1 cellular context compared by ENCODE assay signal in the genomic region with DNA sequence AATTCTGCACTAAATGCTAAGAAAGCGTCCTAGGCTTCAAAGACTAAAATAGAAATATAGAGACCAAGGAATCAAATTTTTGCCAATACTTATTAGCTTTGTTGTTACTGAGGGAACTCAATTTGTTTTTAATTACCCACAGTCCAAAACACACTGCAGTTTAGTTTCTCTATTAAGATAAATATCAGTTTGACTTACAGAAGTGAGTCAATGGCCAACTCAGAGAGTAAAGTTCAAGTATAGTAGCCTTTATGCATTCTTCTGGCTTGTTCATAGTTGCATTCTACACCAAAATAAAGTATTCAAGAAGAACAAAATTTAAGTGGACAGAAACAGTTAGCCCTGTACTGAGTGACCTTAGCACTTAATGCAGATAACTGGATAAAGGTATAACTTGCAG.
TF ChIP-seq lines count a peak whose summit lies in the region.

No MANE protein-coding gene starts in this region.

TF ChIP-seq in K562, 482 proteins besides CTCF, POLR2A, EP300 and RAD21 (continued from another document):
- TF ChIP-seq CHD7 (IDR thresholded peaks at IDR 0.05; ENCODE audit: low read depth, low read length) (no peak), ZNF282 (CRISPR knock-in tag; IDR thresholded peaks at IDR 0.05) (no peak), JUND (IDR thresholded peaks at IDR 0.05; ENCODE audit: borderline replicate concordance, low read depth, low read length) (0 out of 2 replicates have a peak, but pooled peaks have one; percentile 34), JUND (tag; IDR thresholded peaks at IDR 0.05; ENCODE audit: borderline replicate concordance, low read depth, low read length) (no peak), ARID1B (IDR thresholded peaks at IDR 0.05) (peak; percentile 17; the same call in 1 of the 2 replicates), NR2C2 (CRISPR knock-in tag; IDR thresholded peaks at IDR 0.05) (no peak), NR2C2 (tag; IDR thresholded peaks at IDR 0.05) (0 out of 2 replicates have a peak, but pooled peaks have one; percentile 36), ZNF354B (CRISPR knock-in tag; IDR thresholded peaks at IDR 0.05) (no peak), NBN (IDR thresholded peaks at IDR 0.05; ENCODE audit: low read depth) (no peak), TCF7 (IDR thresholded peaks at IDR 0.05; ENCODE audit: borderline replicate concordance) (no peak), FOSL1 (tag; conservative IDR thresholded peaks at IDR 0.05) (peak; percentile 94), CHD4 (IDR thresholded peaks at IDR 0.05; ENCODE audit: insufficient read depth, insufficient replicate concordance, low read depth, low read length, poor library complexity, severe bottlenecking) (no peak), MCM5 (IDR thresholded peaks at IDR 0.05; ENCODE audit: low read depth) (no peak), PTBP1 (IDR thresholded peaks at IDR 0.05; ENCODE audit: low read depth, low read length) (no peak), MAZ (CRISPR knock-in tag; conservative IDR thresholded peaks at IDR 0.05 in 1 of 2, IDR thresholded peaks at IDR 0.05 in 1 of 2) (no peak), ARNT (IDR thresholded peaks at IDR 0.05) (no peak), TEAD2 (tag; IDR thresholded peaks at IDR 0.05) (no peak), PTRF (tag; IDR thresholded peaks at IDR 0.05) (no peak)
- TF ChIP-seq, protein P1, sequence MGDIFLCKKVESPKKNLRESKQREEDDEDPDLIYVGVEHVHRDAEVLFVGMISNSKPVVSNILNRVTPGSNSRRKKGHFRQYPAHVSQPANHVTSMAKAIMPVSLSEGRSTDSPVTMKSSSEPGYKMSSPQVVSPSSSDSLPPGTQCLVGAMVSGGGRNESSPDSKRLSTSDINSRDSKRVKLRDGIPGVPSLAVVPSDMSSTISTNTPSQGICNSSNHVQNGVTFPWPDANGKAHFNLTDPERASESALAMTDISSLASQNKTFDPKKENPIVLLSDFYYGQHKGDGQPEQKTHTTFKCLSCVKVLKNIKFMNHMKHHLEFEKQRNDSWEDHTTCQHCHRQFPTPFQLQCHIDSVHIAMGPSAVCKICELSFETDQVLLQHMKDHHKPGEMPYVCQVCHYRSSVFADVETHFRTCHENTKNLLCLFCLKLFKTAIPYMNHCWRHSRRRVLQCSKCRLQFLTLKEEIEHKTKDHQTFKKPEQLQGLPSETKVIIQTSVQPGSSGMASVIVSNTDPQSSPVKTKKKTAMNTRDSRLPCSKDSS (IDR thresholded peaks at IDR 0.05; ENCODE audit: low read depth, partially characterized antibody): no peak
- TF ChIP-seq, protein P2, sequence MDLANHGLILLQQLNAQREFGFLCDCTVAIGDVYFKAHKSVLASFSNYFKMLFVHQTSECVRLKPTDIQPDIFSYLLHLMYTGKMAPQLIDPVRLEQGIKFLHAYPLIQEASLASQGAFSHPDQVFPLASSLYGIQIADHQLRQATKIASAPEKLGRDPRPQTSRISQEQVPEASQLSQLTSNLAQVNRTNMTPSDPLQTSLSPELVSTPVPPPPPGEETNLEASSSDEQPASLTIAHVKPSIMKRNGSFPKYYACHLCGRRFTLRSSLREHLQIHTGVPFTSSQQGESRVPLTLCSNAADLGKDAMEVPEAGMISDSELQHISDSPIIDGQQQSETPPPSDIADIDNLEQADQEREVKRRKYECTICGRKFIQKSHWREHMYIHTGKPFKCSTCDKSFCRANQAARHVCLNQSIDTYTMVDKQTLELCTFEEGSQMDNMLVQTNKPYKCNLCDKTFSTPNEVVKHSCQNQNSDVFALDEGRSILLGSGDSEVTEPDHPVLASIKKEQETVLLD (IDR thresholded peaks at IDR 0.05): no peak
